Comparison of ENCODE assay signal across 23 cellular contexts in genomic region chr15:81749667-81750360, GRCh38.
DNase-seq lines count a peak whose midpoint lies in the region; ATAC-seq and TF ChIP-seq lines count a peak whose summit lies in the region.
"Had no signal": no experiment of that assay in that cellular context is flagged by ENCODE, and none has a peak within 500 bp of the region (broad histone marks: within the 10 kb centered on the region; RNA-seq: fewer than 3 reads in every experiment).

No MANE protein-coding gene starts in this region.

- H2AFZ ChIP-seq in osteoblast (ENCODE audit: low read length) (no peak overlapping the region), OCI-LY7 (ENCODE audit: low read length) (no peak overlapping the region)

- H3K4me1 ChIP-seq in HEK293 (ENCODE audit: control insufficient read depth, insufficient read depth, low read length), result peaks cover 13% of the 10 kb centered on the region
- peaks cover 4% of the 10 kb centered on the region for H3K4me1 ChIP-seq in right cardiac atrium (ENCODE audit: control insufficient read depth, insufficient read depth, low read length)
- H3K4me1 ChIP-seq in osteoblast (ENCODE audit: insufficient read depth, low read length), result no peaks in the 10 kb centered on the region
- no peaks in the 10 kb centered on the region for H3K4me1 ChIP-seq in OCI-LY7 (ENCODE audit: insufficient read depth, low read length, poor library complexity, severe bottlenecking)
- H3K4me1 ChIP-seq: Caco-2 had no signal

- POLR2A ChIA-PET in HEK293 (lab: Yijun Ruan, JAX) (no interaction called here), OCI-LY7 (lab: Charles Lee) (interaction anchor here (0.6 kb wide), 1 partner anchor 55 kb away, joined by 3 read pairs; no protein-coding TSS in a partner anchor)

- 76% methylated on average over 24 of the region's 24 CpGs for WGBS in right cardiac atrium

- intact Hi-C loops in right cardiac atrium (cut with DNase I), result no loop called here
- intact Hi-C loops in OCI-LY7 (cut with micrococcal nuclease; ENCODE audit: unreplicated experiment), result no loop called here

- H3K36me3 ChIP-seq in HEK293 (ENCODE audit: control insufficient read depth in 2 of 2, insufficient read depth in 1 of 2, low read length in 2 of 2) (no peaks in the 10 kb centered on the region), osteoblast (ENCODE audit: insufficient read depth, low read length) (no peaks in the 10 kb centered on the region), OCI-LY7 (ENCODE audit: insufficient read depth, low read length) (no peaks in the 10 kb centered on the region)
- H3K36me3 ChIP-seq: heart right ventricle, upper lobe of left lung had no signal

- H3K4me2 ChIP-seq in osteoblast (ENCODE audit: insufficient read depth, low read length), result no peak overlapping the region
- no peak overlapping the region for H3K4me2 ChIP-seq in OCI-LY7 (ENCODE audit: low read length)
- H3K4me2 ChIP-seq: KMS-11, smooth muscle cell had no signal

- DNase-seq in DMS 273 (lab: John Stamatoyannopoulos, UW; ENCODE audit: unreplicated experiment) (peak; percentile 68), DMS 273 treated with DMSO at 0.1 percent for 48 hours (lab: John Stamatoyannopoulos, UW) (no peak), NCI-H345 treated with DMSO at 0.1 percent for 48 hours (lab: John Stamatoyannopoulos, UW; ENCODE audit: unreplicated experiment) (peak; percentile 43), right cardiac atrium (peak in 2 of 3 donors; percentile 38 to 53), osteoblast (ENCODE audit: insufficient read length, low spot score, missing footprints) (no peak), OCI-LY7 (ENCODE audit: low spot score) (no peak)
- DNase-seq in activated naive CD8-positive, alpha-beta T cell treated with anti-CD3 and anti-CD28 coated beads for 36 hours, result no peak
- DNase-seq: activated CD4-positive, CD25-positive, alpha-beta regulatory T cell; activated naive CD4-positive, alpha-beta T cell treated with anti-CD3 and anti-CD28 coated beads, Interleukin-2, amount 50 U/mL, for 16 hours; activated T-cell treated with anti-CD3 and anti-CD28 coated beads, Interleukin-2, amount 50 U/mL, for 4 hours; AML-193; Caco-2; immature natural killer cell; mammary epithelial cell; NCI-H1048; NCI-H526; stimulated activated CD4-positive, alpha-beta T cell treated with anti-CD3 and anti-CD28 coated beads, Interleukin-4, amount 100 ng/mL, for 4 hours had no signal

- H3K9me3 Mint-ChIP-seq in activated naive CD8-positive, alpha-beta T cell treated with anti-CD3 and anti-CD28 coated beads for 36 hours, result no peaks in the 10 kb centered on the region
- H3K9me3 Mint-ChIP-seq: activated T-cell treated with anti-CD3 and anti-CD28 coated beads, Interleukin-2, amount 50 U/mL, for 4 hours; immature natural killer cell had no signal

- no peak overlapping the region for H3K27ac Mint-ChIP-seq in activated naive CD8-positive, alpha-beta T cell treated with anti-CD3 and anti-CD28 coated beads for 36 hours
- H3K27ac Mint-ChIP-seq: immature natural killer cell had no signal

- BruUV-seq in OCI-LY7 (replicated peaks; lab: Mats Ljungman, UMichigan), result no TSS peak

- H3K27me3 ChIP-seq in right cardiac atrium (ENCODE audit: control insufficient read depth, insufficient read depth) (no peaks in the 10 kb centered on the region), osteoblast (ENCODE audit: insufficient read depth, low read length) (no peaks in the 10 kb centered on the region)
- H3K27me3 ChIP-seq: upper lobe of left lung had no signal

- CTCF ChIA-PET in HEK293 (lab: Yijun Ruan, JAX) (interaction anchor here (0.7 kb wide), 1 partner anchor 181 kb away, joined by 3 read pairs; no protein-coding TSS in a partner anchor), OCI-LY7 (lab: Charles Lee; ENCODE audit: unreplicated experiment) (no interaction called here)

- ATAC-seq in right cardiac atrium, result no peak
- ATAC-seq: activated T-cell treated with anti-CD3 and anti-CD28 coated beads, Interleukin-2, amount 50 U/mL, for 4 hours; heart right ventricle had no signal

- H3K4me1 Mint-ChIP-seq in activated naive CD8-positive, alpha-beta T cell treated with anti-CD3 and anti-CD28 coated beads for 36 hours, result peaks cover 7% of the 10 kb centered on the region
- H3K4me1 Mint-ChIP-seq: immature natural killer cell had no signal

- H3K4me3 ChIP-seq in HEK293 (ENCODE audit: low read depth, low read length), result no peak overlapping the region
- H3K4me3 ChIP-seq in right cardiac atrium (ENCODE audit: low read length), result no peak overlapping the region
- H3K4me3 ChIP-seq in osteoblast (ENCODE audit: insufficient read depth, low read length), result no peak overlapping the region
- no peak overlapping the region for H3K4me3 ChIP-seq in OCI-LY7 (ENCODE audit: low read depth, low read length, poor library complexity, severe bottlenecking)
- H3K4me3 ChIP-seq: heart right ventricle, smooth muscle cell, upper lobe of left lung had no signal

- H4K20me1 ChIP-seq in osteoblast (ENCODE audit: insufficient read depth, low read length), result no peaks in the 10 kb centered on the region
- H4K20me1 ChIP-seq in OCI-LY7 (ENCODE audit: insufficient read depth, low read length), result no peaks in the 10 kb centered on the region

- TF ChIP-seq CTCF in HEK293 (tag by site-specific recombination; IDR thresholded peaks at IDR 0.05), result no peak
- no peak for TF ChIP-seq CTCF in osteoblast (IDR thresholded peaks at IDR 0.05; ENCODE audit: extremely low read depth, low read depth, low read length)
- TF ChIP-seq CTCF in OCI-LY7 (conservative IDR thresholded peaks at IDR 0.05; ENCODE audit: low read length), result no peak

- H3K9me3 ChIP-seq in HEK293 (ENCODE audit: control insufficient read depth, insufficient read depth, low read depth, low read length) (no peaks in the 10 kb centered on the region), right cardiac atrium (ENCODE audit: control insufficient read depth, low read length) (no peaks in the 10 kb centered on the region), osteoblast (ENCODE audit: low read depth, low read length) (no peaks in the 10 kb centered on the region), OCI-LY7 (ENCODE audit: low read length) (no peaks in the 10 kb centered on the region)
- H3K9me3 ChIP-seq: Caco-2, heart right ventricle, upper lobe of left lung had no signal

- peaks cover 12% of the 10 kb centered on the region for H3K27me3 Mint-ChIP-seq in activated naive CD8-positive, alpha-beta T cell treated with anti-CD3 and anti-CD28 coated beads for 36 hours

- H3K27ac ChIP-seq in HEK293 (ENCODE audit: extremely low read depth, low read depth, low read length) (no peak overlapping the region), right cardiac atrium (ENCODE audit: low read length) (no peak overlapping the region), osteoblast (ENCODE audit: low read depth, low read length) (no peak overlapping the region), OCI-LY7 (ENCODE audit: low read depth, low read length, poor library complexity, severe bottlenecking) (no peak overlapping the region)
- H3K27ac ChIP-seq: 22Rv1, heart right ventricle, KMS-11, upper lobe of left lung had no signal

- H3K36me3 Mint-ChIP-seq in activated naive CD8-positive, alpha-beta T cell treated with anti-CD3 and anti-CD28 coated beads for 36 hours, result no peaks in the 10 kb centered on the region
- H3K36me3 Mint-ChIP-seq: immature natural killer cell had no signal

- H3K4me3 Mint-ChIP-seq in activated naive CD8-positive, alpha-beta T cell treated with anti-CD3 and anti-CD28 coated beads for 36 hours, result no peak overlapping the region
- H3K4me3 Mint-ChIP-seq: activated T-cell treated with anti-CD3 and anti-CD28 coated beads, Interleukin-2, amount 50 U/mL, for 4 hours; immature natural killer cell had no signal

- no peaks in the 10 kb centered on the region for H3K79me2 ChIP-seq in osteoblast (ENCODE audit: insufficient read depth, low read length)
- no peaks in the 10 kb centered on the region for H3K79me2 ChIP-seq in OCI-LY7 (ENCODE audit: insufficient read depth, low read depth, low read length)

- H3K9me2 ChIP-seq in OCI-LY7 (ENCODE audit: insufficient read depth, low read length), result no peaks in the 10 kb centered on the region

TF ChIP-seq in HEK293, 187 proteins besides CTCF, POLR2A, EP300 and RAD21:
- TF ChIP-seq WT1 (tag by site-specific recombination; IDR thresholded peaks at IDR 0.05) (peak; percentile 47; the same call in 1 of the 2 replicates), ZNF473 (tag by site-specific recombination; IDR thresholded peaks at IDR 0.05) (no peak)

Comparison
In these comparisons a context has a peak if more than half of its experiments do, and no peak if none do; other contexts are left out.
1. DNase-seq: peak in DMS 273 (single experiment), NCI-H345 treated with DMSO at 0.1 percent for 48 hours (single experiment) and right cardiac atrium (2 of 3); none in DMS 273 treated with DMSO at 0.1 percent for 48 hours (single experiment), osteoblast (single experiment), activated naive CD8-positive, alpha-beta T cell treated with anti-CD3 and anti-CD28 coated beads for 36 hours (single experiment) and OCI-LY7 (single experiment).